Comparison of ENCODE assay signal across 16 cellular contexts in genomic region chr1:169929210-169929526, GRCh38. TPM values are rescaled to one million over a fixed set of nuclear protein-coding genes. Genes with fewer than 3 reads are reported as not detected.
DNase-seq lines count a peak whose midpoint lies in the region; ATAC-seq, FAIRE-seq and TF ChIP-seq lines count a peak whose summit lies in the region.
"Had no signal": no experiment of that assay in that cellular context is flagged by ENCODE, and none has a peak within 500 bp of the region (broad histone marks: within the 10 kb centered on the region; RNA-seq: fewer than 3 reads in every experiment).

No MANE protein-coding gene starts in this region.

- H3K27me3 Mint-ChIP-seq in CD4-positive, alpha-beta T cell, result no peaks in the 10 kb centered on the region
- H3K27me3 Mint-ChIP-seq: CD4-positive, alpha-beta memory T cell had no signal

- H3K79me2 ChIP-seq in GM12878 (ENCODE audit: control insufficient read depth, insufficient read depth, low read length), result no peaks in the 10 kb centered on the region
- peaks cover 2% of the 10 kb centered on the region for H3K79me2 ChIP-seq in trophoblast cell (ENCODE audit: control insufficient read depth, insufficient read depth, low read length, poor library complexity)

- RAD21 ChIA-PET in GM12878 (lab: Charles Lee; ENCODE audit: unreplicated experiment), result interaction anchor here (0.9 to 1.6 kb wide), 13 partner anchors 13 to 1000 kb away, joined by 3 to 9 read pairs (median 4); partner anchors contain the start of gene SCYL3

- H2BK12ac ChIP-seq in trophoblast cell (ENCODE audit: low read length), result no peak overlapping the region

- WGBS in GM12878 (ENCODE audit: insufficient coverage, insufficient replicate concordance, low lambda C conversion rate, missing lambda C conversion rate), result 3% methylated on average over 1 of the region's 1 CpG
- no CpG with 5 or more reads among the region's 1 CpG for WGBS in trophoblast cell (ENCODE audit: extremely low coverage, insufficient coverage, insufficient read length)

- TF ChIP-seq CTCF in CD4-positive, alpha-beta T cell (IDR thresholded peaks at IDR 0.05), result peak; percentile 40
- peak; percentile 22; the same call in 1 of the 2 replicates for TF ChIP-seq CTCF in LNCAP (IDR thresholded peaks at IDR 0.05)
- no peak for TF ChIP-seq CTCF in GM12878 (IDR thresholded peaks at IDR 0.05 in 2 of 3, conservative IDR thresholded peaks at IDR 0.05 in 1 of 3; ENCODE audit: control insufficient read depth in 2 of 3, extremely low read depth in 1 of 3, insufficient read depth in 1 of 3, low read depth in 3 of 3, low read length in 3 of 3)
- no peak for TF ChIP-seq CTCF in mucosa of descending colon (IDR thresholded peaks at IDR 0.05)
- no peak for TF ChIP-seq CTCF in colonic mucosa (IDR thresholded peaks at IDR 0.05)

- no peak overlapping the region for H2BK5ac ChIP-seq in trophoblast cell (ENCODE audit: low read depth, low read length, poor library complexity)

- H3K4me3 ChIP-seq in GM12878, result no peak overlapping the region
- no peak overlapping the region for H3K4me3 ChIP-seq in mucosa of descending colon
- no peak overlapping the region for H3K4me3 ChIP-seq in trophoblast cell (ENCODE audit: low read depth, low read length)
- no peak overlapping the region for H3K4me3 ChIP-seq in colonic mucosa
- H3K4me3 ChIP-seq: GM23248, K562, SK-N-MC had no signal

- no peak overlapping the region for H3K9ac ChIP-seq in GM12878 (ENCODE audit: control insufficient read depth, insufficient read depth, low read length)
- H3K9ac ChIP-seq in trophoblast cell (ENCODE audit: low read length), result no peak overlapping the region
- no peak overlapping the region for H3K9ac ChIP-seq in colonic mucosa (ENCODE audit: low read depth in 2 of 2, low read length in 2 of 2)
- H3K9ac ChIP-seq: GM23248 had no signal

- H3K14ac ChIP-seq in trophoblast cell (ENCODE audit: low read length), result no peak overlapping the region

- H4K91ac ChIP-seq in trophoblast cell (ENCODE audit: low read depth, low read length), result no peak overlapping the region

- no peak for TF ChIP-seq POLR2A in GM12878 (IDR thresholded peaks at IDR 0.05; ENCODE audit: low read depth, low read length)

- TF ChIP-seq RAD21 in GM12878 (IDR thresholded peaks at IDR 0.05; ENCODE audit: insufficient read depth, low read depth, low read length), result no peak

- H3K9me3 ChIP-seq in CD4-positive, alpha-beta T cell (ENCODE audit: control insufficient read depth, low read length), result no peaks in the 10 kb centered on the region
- H3K9me3 ChIP-seq in GM12878 (replicated peaks; ENCODE audit: control insufficient read depth, insufficient read depth, low read length) (no peaks in the 10 kb centered on the region), mucosa of descending colon (no peaks in the 10 kb centered on the region), trophoblast cell (ENCODE audit: insufficient read depth, low read depth, low read length) (no peaks in the 10 kb centered on the region), colonic mucosa (no peaks in the 10 kb centered on the region)
- H3K9me3 ChIP-seq: Caco-2 had no signal

- peaks cover 12% of the 10 kb centered on the region for H3K79me1 ChIP-seq in trophoblast cell (ENCODE audit: low read length)

- H3K23ac ChIP-seq in trophoblast cell (ENCODE audit: low read length), result no peak overlapping the region

- intact Hi-C loops in CD4-positive, alpha-beta T cell (cut with DNase I, micrococcal nuclease), result loop anchor here (1.0 to 10.0 kb wide), 5 partner anchors 52 to 1383 kb away; partner anchors contain the start of genes FMO4 (in 1 of the 2) and GORAB (in 1 of the 2)
- intact Hi-C loops in GM12878 (cut with micrococcal nuclease; ENCODE audit: unreplicated experiment) (loop anchor here (2.0 to 10.0 kb wide), 5 partner anchors 37 to 953 kb away; partner anchors contain the start of genes GORAB and SCYL3), mucosa of descending colon (cut with DNase I, micrococcal nuclease) (no loop called here), colonic mucosa (cut with DNase I) (no loop called here)

- H3K4me3 Mint-ChIP-seq in CD4-positive, alpha-beta T cell, result no peak overlapping the region

- no peaks in the 10 kb centered on the region for H3K36me3 Mint-ChIP-seq in CD4-positive, alpha-beta T cell (ENCODE audit: low read depth)
- H3K36me3 Mint-ChIP-seq: CD4-positive, alpha-beta memory T cell had no signal

- H3K4me1 ChIP-seq in GM12878 (ENCODE audit: control insufficient read depth, insufficient read depth, low read length) (peaks cover 6% of the 10 kb centered on the region), mucosa of descending colon (ENCODE audit: low read depth) (peaks cover 4% of the 10 kb centered on the region), trophoblast cell (ENCODE audit: control insufficient read depth in 1 of 2, insufficient read depth in 2 of 2, low read length in 2 of 2) (peaks cover 0 to 1% of the 10 kb centered on the region in 2 experiments), colonic mucosa (no peaks in the 10 kb centered on the region)
- H3K4me1 ChIP-seq: Caco-2 had no signal

- H3K9me3 Mint-ChIP-seq in CD4-positive, alpha-beta T cell, result no peaks in the 10 kb centered on the region
- H3K9me3 Mint-ChIP-seq: CD4-positive, alpha-beta memory T cell had no signal

- POLR2A ChIA-PET in CD4-positive, alpha-beta T cell (lab: Charles Lee), result no interaction called here
- POLR2A ChIA-PET in GM12878 (lab: Charles Lee), result no interaction called here

- in situ Hi-C loops in GM12878 (cut with MboI), result loop anchor here (10.0 kb wide), 2 partner anchors 746 to 956 kb away; no protein-coding TSS in a partner anchor

- SMC1A ChIA-PET in GM12878 (lab: Charles Lee; ENCODE audit: uncharacterized antibody, unreplicated experiment), result interaction anchor here (0.6 to 4.3 kb wide), 12 partner anchors 12 to 998 kb away, joined by 3 to 51 read pairs (median 4); partner anchors contain the start of gene SCYL3

- no peak overlapping the region for H3K18ac ChIP-seq in trophoblast cell (ENCODE audit: low read length)

- H2AFZ ChIP-seq in GM12878 (ENCODE audit: control insufficient read depth, low read depth, low read length) (no peak overlapping the region), trophoblast cell (ENCODE audit: insufficient read depth, low read length, poor library complexity) (no peak overlapping the region)
- H2AFZ ChIP-seq: GM23248 had no signal

- no peak overlapping the region for H4K8ac ChIP-seq in trophoblast cell (ENCODE audit: low read depth, low read length)

- DNase-seq in CD4-positive, alpha-beta T cell, result no peak
- no peak for DNase-seq in GM12878 (ENCODE audit: low read depth, low spot score)
- no peak for DNase-seq in mucosa of descending colon
- DNase-seq in trophoblast cell, result no peak
- DNase-seq in foreskin melanocyte, result no peak
- DNase-seq in colonic mucosa, result no peak
- DNase-seq: H7, NCI-H2029, NCI-H510A had no signal

- H3K27ac Mint-ChIP-seq in CD4-positive, alpha-beta T cell, result no peak overlapping the region

- no peak overlapping the region for H3K4ac ChIP-seq in trophoblast cell (ENCODE audit: low read depth, low read length)

- no peak overlapping the region for H3K27ac ChIP-seq in CD4-positive, alpha-beta T cell (ENCODE audit: low read depth, low read length)
- H3K27ac ChIP-seq in GM12878 (ENCODE audit: control insufficient read depth, insufficient read depth) (no peak overlapping the region), trophoblast cell (ENCODE audit: low read depth, low read length) (no peak overlapping the region), colonic mucosa (no peak overlapping the region)
- H3K27ac ChIP-seq: GM23248, SK-N-MC had no signal

- CTCF ChIA-PET in CD4-positive, alpha-beta T cell (lab: Charles Lee), result interaction anchor here (1.2 to 1.5 kb wide), 2 partner anchors 9 to 1000 kb away, joined by 6 to 8 read pairs; no protein-coding TSS in a partner anchor
- CTCF ChIA-PET in GM12878 (lab: Yijun Ruan, JAX), result interaction anchor here (0.5 to 4.1 kb wide), 27 partner anchors 9 to 1001 kb away, joined by 3 to 26 read pairs (median 3); no protein-coding TSS in a partner anchor

- no peak overlapping the region for H2BK120ac ChIP-seq in trophoblast cell (ENCODE audit: insufficient read depth, low read length, poor library complexity)

- BruUV-seq in GM12878 (replicated peaks; lab: Mats Ljungman, UMichigan), result no TSS peak

- H3K36me3 ChIP-seq in GM12878 (ENCODE audit: control insufficient read depth in 2 of 2, insufficient read depth in 2 of 2, low read length in 1 of 2) (no peaks in the 10 kb centered on the region; a peak in 1 of 4 replicates), mucosa of descending colon (ENCODE audit: low read depth) (no peaks in the 10 kb centered on the region), trophoblast cell (ENCODE audit: control insufficient read depth in 1 of 2, insufficient read depth in 2 of 2, low read length in 2 of 2) (no peaks in the 10 kb centered on the region), colonic mucosa (no peaks in the 10 kb centered on the region)

- H3K4me2 ChIP-seq in GM12878 (ENCODE audit: control insufficient read depth, insufficient read depth) (no peak overlapping the region), trophoblast cell (ENCODE audit: low read length) (no peak overlapping the region)

- H4K20me1 ChIP-seq in GM12878 (ENCODE audit: control insufficient read depth, insufficient read depth), result no peaks in the 10 kb centered on the region

- ATAC-seq in CD4-positive, alpha-beta T cell (ENCODE audit: poor library complexity), result no peak
- ATAC-seq in GM12878 (no peak), mucosa of descending colon (no peak)

- FAIRE-seq in GM12878 (lab: Jason Lieb, UNC), result no peak
- FAIRE-seq: HTR-8/SVneo had no signal

- no peak overlapping the region for H2AK5ac ChIP-seq in trophoblast cell (ENCODE audit: low read length)

- H3K27me3 ChIP-seq in CD4-positive, alpha-beta T cell (ENCODE audit: control insufficient read depth, insufficient read depth, low read length), result no peaks in the 10 kb centered on the region
- H3K27me3 ChIP-seq in GM12878 (replicated peaks in 1 of 2; ENCODE audit: control insufficient read depth in 2 of 2, insufficient read depth in 2 of 2, low read length in 1 of 2) (no peaks in the 10 kb centered on the region), trophoblast cell (ENCODE audit: insufficient read depth, low read length) (no peaks in the 10 kb centered on the region), colonic mucosa (no peaks in the 10 kb centered on the region)

- peaks cover 10% of the 10 kb centered on the region for H3K4me1 Mint-ChIP-seq in CD4-positive, alpha-beta T cell (ENCODE audit: low read depth)

- TF ChIP-seq EP300 in GM12878 (IDR thresholded peaks at IDR 0.05; ENCODE audit: borderline replicate concordance in 1 of 2, control insufficient read depth in 1 of 2, low read depth in 2 of 2, low read length in 2 of 2), result no peak

- no peak overlapping the region for H4K12ac ChIP-seq in trophoblast cell (ENCODE audit: low read depth, low read length)

RNA-seq across cellular contexts. Expression of gene SCYL3, which starts 35.5 kb away (rescaled TPM):
- total RNA-seq in CD4-positive, alpha-beta T cell, result 1 to 10 TPM; 3.5 to 3.6 TPM
- 34.4 and 36.2 TPM in 2 replicates for total RNA-seq in GM12878 (2013; cell fraction: nucleolus; rRNA removed)
- total RNA-seq in GM12878 (2014; rRNA removed), result 9.3 and 11.4 TPM in 2 replicates
- 10.1 and 10.7 TPM in 2 replicates for total RNA-seq in GM12878 (2014; rRNA removed; fragmentation: Illumina TruSeq; extraction: Trizol)
- total RNA-seq in GM12878 (2021), result 10.4 and 10.7 TPM in 2 replicates
- polyA plus RNA-seq in GM12878 (2011; ENCODE audit: low read depth), result 3.5 TPM
- 14.3 and 18.4 TPM in 2 replicates for polyA plus RNA-seq in GM12878 (2011; rRNA removed)
- polyA plus RNA-seq in GM12878 (2011; cell fraction: cytosol; rRNA removed), result 7.5 and 8.5 TPM in 2 replicates
- 15.2 and 18.9 TPM in 2 replicates for polyA plus RNA-seq in GM12878 (2011; cell fraction: nucleus; rRNA removed)
- polyA plus RNA-seq in GM12878 (2012), result 5.0 and 9.4 TPM in 2 replicates
- polyA plus RNA-seq in GM12878 (2014; fragmentation: Illumina TruSeq; extraction: Trizol), result 10.6 and 13.8 TPM in 2 replicates
- 1 to 10 TPM; 4.3 to 5.6 TPM for polyA plus RNA-seq in GM12878 (2014; fragmentation: Nextera tagmentation; extraction: Ambion mirVana)
- 8.6 and 11.0 TPM in 2 replicates for polyA plus RNA-seq in GM12878 (2014; rRNA removed)
- 10 to 100 TPM in 1 of 2 experiments, 1 to 10 TPM in 1; 9.0 to 11.7 TPM for polyA plus RNA-seq in GM12878 (2016; fragmentation: Nextera tagmentation; extraction: Ambion mirVana)
- 17.0 and 18.2 TPM in 2 replicates for polyA minus RNA-seq in GM12878 (2011; rRNA and poly(A)+ RNA removed)
- polyA minus RNA-seq in GM12878 (2011; cell fraction: cytosol; rRNA and poly(A)+ RNA removed), result 2.4 TPM in 2 replicates
- polyA minus RNA-seq in GM12878 (2011; cell fraction: nucleus; rRNA and poly(A)+ RNA removed), result 16.9 and 19.0 TPM in 2 replicates
- total RNA-seq in mucosa of descending colon, result 10 to 100 TPM; 13.4 to 20.4 (median 14.9) TPM
- 13.1 and 13.4 TPM in 2 replicates for polyA plus RNA-seq in trophoblast cell (2013)
- 10 to 100 TPM; 11.6 to 15.8 TPM for total RNA-seq in colonic mucosa

Comparison
In these comparisons a context has a peak if more than half of its experiments do, and no peak if none do; other contexts are left out.
1. CTCF ChIP-seq: peak in CD4-positive, alpha-beta T cell (single experiment) and LNCAP (single experiment); none in GM12878 (0 of 3), mucosa of descending colon (single experiment) and colonic mucosa (single experiment).
2. intact Hi-C loops: an anchor here in CD4-positive, alpha-beta T cell (1.0 to 10.0 kb wide) and GM12878 (2.0 to 10.0 kb wide); none called in mucosa of descending colon and colonic mucosa.